In genomic region chrX:1853916-1854315, GRCh38 we compare ENCODE assay signal across 23 cellular contexts.
DNase-seq lines count a peak whose midpoint lies in the region; FAIRE-seq and TF ChIP-seq lines count a peak whose summit lies in the region.
"Had no signal": no experiment of that assay in that cellular context is flagged by ENCODE, and none has a peak within 500 bp of the region (broad histone marks: within the 10 kb centered on the region; RNA-seq: fewer than 3 reads in every experiment).

No MANE protein-coding gene starts in this region.

- DNase-seq in activated effector memory CD4-positive, alpha-beta T cell treated with anti-CD3 and anti-CD28 coated beads, Interleukin-2, amount 50 U/mL, for 16 hours = peak; percentile 25
- DNase-seq in activated effector memory CD4-positive, alpha-beta T cell treated with Interleukin-2 at 50 U/mL for 16 hours = no peak
- DNase-seq in RPMI7951 (ENCODE audit: low read depth) (peak; percentile 40), bronchial epithelial cell (ENCODE audit: low read depth) (peak; percentile 32), mesendoderm (no peak), GM13977 (ENCODE audit: low spot score) (no peak), NK-92 (lab: John Stamatoyannopoulos, UW; ENCODE audit: unreplicated experiment) (no peak), GM19238 (ENCODE audit: insufficient read length, low spot score) (no peak)
- DNase-seq: AML-193; Caco-2; CD4-positive, alpha-beta T cell; DMS153; DMS79; GDM1; GOT3; H7; HFFc6; IMR-90 had no signal

- H2BK120ac ChIP-seq in mesendoderm (ENCODE audit: low read depth, low read length) = no peak overlapping the region

- H3K27ac ChIP-seq in mesendoderm (ENCODE audit: low read depth, low read length) = no peak overlapping the region
- H3K27ac ChIP-seq: 22Rv1, C4-2B had no signal

- H4K5ac ChIP-seq in mesendoderm (ENCODE audit: low read length) = no peak overlapping the region

- no CpG with 5 or more reads among the region's 3 CpGs for WGBS in mesendoderm (ENCODE audit: extremely low coverage, insufficient coverage, low lambda C conversion rate)

- H3K4me3 ChIP-seq in bronchial epithelial cell (ENCODE audit: low read depth, low read length) (no peak overlapping the region), mesendoderm (ENCODE audit: low read length) (no peak overlapping the region)

- no peak overlapping the region for H2BK5ac ChIP-seq in mesendoderm (ENCODE audit: low read length)

- no peak overlapping the region for H3K56ac ChIP-seq in mesendoderm (ENCODE audit: low read length)

- H2AK5ac ChIP-seq in mesendoderm (ENCODE audit: low read length) = no peak overlapping the region

- no peak overlapping the region for H4K8ac ChIP-seq in mesendoderm (ENCODE audit: low read depth, low read length)

- H3K36me3 ChIP-seq in bronchial epithelial cell (ENCODE audit: control insufficient read depth, insufficient read depth, low read length) = no peaks in the 10 kb centered on the region
- H3K36me3 ChIP-seq in mesendoderm (ENCODE audit: control insufficient read depth, insufficient read depth, low read length) = no peaks in the 10 kb centered on the region

- no peak overlapping the region for H3K18ac ChIP-seq in mesendoderm (ENCODE audit: low read length)

- no peak for TF ChIP-seq CTCF in bronchial epithelial cell (IDR thresholded peaks at IDR 0.05; ENCODE audit: insufficient read depth, low read length, severe bottlenecking)
- no peak for TF ChIP-seq CTCF in GM13977 (IDR thresholded peaks at IDR 0.05; ENCODE audit: extremely low read depth, insufficient read depth, missing control alignments)

- H3K79me1 ChIP-seq in mesendoderm (ENCODE audit: low read length) = no peaks in the 10 kb centered on the region

- H3K4me1 ChIP-seq in mesendoderm (ENCODE audit: control insufficient read depth, low read depth, low read length) = no peaks in the 10 kb centered on the region
- H3K4me1 ChIP-seq: Caco-2 had no signal

- no peaks in the 10 kb centered on the region for H3K79me2 ChIP-seq in mesendoderm (ENCODE audit: control insufficient read depth, insufficient read depth, low read length)

- H3K4ac ChIP-seq in mesendoderm (ENCODE audit: low read depth, low read length) = no peak overlapping the region

- in situ Hi-C loops in GM13977 (cut with MboI; ENCODE audit: low pct_unique_long_range_greater_than_20kb, low sequenced_read_pairs, unreplicated experiment) = no loop called here

- H3K27me3 ChIP-seq in bronchial epithelial cell (ENCODE audit: control insufficient read depth, insufficient read depth, low read length) = no peaks in the 10 kb centered on the region
- no peaks in the 10 kb centered on the region for H3K27me3 ChIP-seq in mesendoderm (ENCODE audit: insufficient read depth, low read length, poor library complexity)

- H2BK15ac ChIP-seq in mesendoderm (replicated peaks; ENCODE audit: low read depth) = no peak overlapping the region

- H3K23ac ChIP-seq in mesendoderm (ENCODE audit: low read length) = peak overlapping the region; percentile 45

- FAIRE-seq in bronchial epithelial cell (lab: Jason Lieb, UNC) = no peak
- FAIRE-seq: D721Med, GM12892, HTR-8/SVneo had no signal

- H3K9ac ChIP-seq in mesendoderm (ENCODE audit: low read length) = no peak overlapping the region

- no peak overlapping the region for H3K4me2 ChIP-seq in mesendoderm (ENCODE audit: low read length)

Comparison
In these comparisons a context has a peak if more than half of its experiments do, and no peak if none do; other contexts are left out.
1. DNase-seq: peak in activated effector memory CD4-positive, alpha-beta T cell treated with anti-CD3 and anti-CD28 coated beads, Interleukin-2, amount 50 U/mL, for 16 hours (single experiment), RPMI7951 (single experiment) and bronchial epithelial cell (single experiment); none in activated effector memory CD4-positive, alpha-beta T cell treated with Interleukin-2 at 50 U/mL for 16 hours (single experiment), mesendoderm (single experiment), GM13977 (single experiment), NK-92 (single experiment) and GM19238 (single experiment).